ENCODE assay signal across 13 cellular contexts in genomic region chr2:25794544-25795276, GRCh38.
DNase-seq lines count a peak whose midpoint lies in the region; ATAC-seq lines count a peak whose summit lies in the region.
"Had no signal": no experiment of that assay in that cellular context is flagged by ENCODE, and none has a peak within 500 bp of the region (broad histone marks: within the 10 kb centered on the region; RNA-seq: fewer than 3 reads in every experiment).

No MANE protein-coding gene starts in this region.

- 97% methylated on average over 3 of the region's 4 CpGs for WGBS in mesenchymal stem cell

- no peaks in the 10 kb centered on the region for H3K27me3 ChIP-seq in BLaER1
- H3K27me3 ChIP-seq in mesenchymal stem cell (ENCODE audit: control insufficient read depth in 1 of 2, insufficient read depth in 1 of 2, low read length in 2 of 2): no peaks in the 10 kb centered on the region
- H3K27me3 ChIP-seq: MG63 had no signal

- H3K79me1 ChIP-seq in mesenchymal stem cell (replicated peaks; ENCODE audit: low read length, poor library complexity, severe bottlenecking): peaks cover 23% of the 10 kb centered on the region

- H3K9me3 Mint-ChIP-seq in activated naive CD4-positive, alpha-beta T cell treated with anti-CD3 and anti-CD28 coated beads, Interleukin-2, amount 10 ng/mL, durations not matched to agents 7 days and 5 days: no peaks in the 10 kb centered on the region

- H2BK120ac ChIP-seq in mesenchymal stem cell (ENCODE audit: low read depth, low read length): no peak overlapping the region

- no peak overlapping the region for H2BK12ac ChIP-seq in mesenchymal stem cell (ENCODE audit: low read length in 2 of 2)

- H3K36me3 Mint-ChIP-seq in activated naive CD4-positive, alpha-beta T cell treated with anti-CD3 and anti-CD28 coated beads, Interleukin-2, amount 10 ng/mL, durations not matched to agents 7 days and 5 days: peaks cover 66% of the 10 kb centered on the region

- H3K4me3 ChIP-seq in BLaER1: no peak overlapping the region
- H3K4me3 ChIP-seq in mesenchymal stem cell (ENCODE audit: insufficient read depth in 1 of 2, low read depth in 1 of 2, low read length in 2 of 2): no peak overlapping the region
- H3K4me3 ChIP-seq: MG63 had no signal

- peaks cover 61% of the 10 kb centered on the region for H3K36me3 ChIP-seq in BLaER1
- H3K36me3 ChIP-seq in mesenchymal stem cell (ENCODE audit: control insufficient read depth in 1 of 2, insufficient read depth in 2 of 2, low read depth in 1 of 2, low read length in 2 of 2): peaks cover 9 to 53% of the 10 kb centered on the region in 2 experiments

- H2BK5ac ChIP-seq in mesenchymal stem cell (ENCODE audit: low read depth, low read length, poor library complexity, severe bottlenecking): no peak overlapping the region

- no peak overlapping the region for H2AFZ ChIP-seq in mesenchymal stem cell (ENCODE audit: low read depth, low read length)

- H3K9me3 ChIP-seq in BLaER1: no peaks in the 10 kb centered on the region
- H3K9me3 ChIP-seq in mesenchymal stem cell (ENCODE audit: control insufficient read depth, low read length): no peaks in the 10 kb centered on the region
- H3K9me3 ChIP-seq: MG63 had no signal

- no peak overlapping the region for H4K8ac ChIP-seq in mesenchymal stem cell (ENCODE audit: low read length)

- H4K20me1 ChIP-seq in BLaER1: no peaks in the 10 kb centered on the region; the same call in 1 of the 2 replicates

- no peak overlapping the region for H4K91ac ChIP-seq in mesenchymal stem cell (ENCODE audit: low read length)

- H3K4me2 ChIP-seq in BLaER1 (peak overlapping the region; percentile 57), mesenchymal stem cell (ENCODE audit: low read length, poor library complexity, severe bottlenecking) (no peak overlapping the region)

- H3K4me3 Mint-ChIP-seq in activated naive CD4-positive, alpha-beta T cell treated with anti-CD3 and anti-CD28 coated beads, Interleukin-2, amount 10 ng/mL, durations not matched to agents 7 days and 5 days: peak overlapping the region; percentile 76

- no peak overlapping the region for H3K4ac ChIP-seq in mesenchymal stem cell (ENCODE audit: low read depth in 1 of 2, low read length in 2 of 2)

- no peaks in the 10 kb centered on the region for H3K27me3 Mint-ChIP-seq in activated naive CD4-positive, alpha-beta T cell treated with anti-CD3 and anti-CD28 coated beads, Interleukin-2, amount 10 ng/mL, durations not matched to agents 7 days and 5 days

- H3K4me1 ChIP-seq in BLaER1: peaks cover 20% of the 10 kb centered on the region
- H3K4me1 ChIP-seq in mesenchymal stem cell (ENCODE audit: control insufficient read depth, insufficient read depth, low read depth, low read length): no peaks in the 10 kb centered on the region

- DNase-seq in activated naive CD4-positive, alpha-beta T cell treated with anti-CD3 and anti-CD28 coated beads, Interleukin-2, amount 10 ng/mL, durations not matched to agents 7 days and 5 days: no peak
- no peak for DNase-seq in SKM-1 (lab: John Stamatoyannopoulos, UW; ENCODE audit: unreplicated experiment)
- DNase-seq in mesenchymal stem cell: no peak
- no peak for DNase-seq in HT-29 (ENCODE audit: low spot score)
- DNase-seq in DMS 273 treated with DMSO at 0.1 percent for 48 hours (lab: John Stamatoyannopoulos, UW): no peak
- DNase-seq: Calu3, erythroblast, left ventricle myocardium superior, MG63, trophoblast cell had no signal

- H2BK15ac ChIP-seq in mesenchymal stem cell (ENCODE audit: low read depth, poor library complexity, severe bottlenecking): no peak overlapping the region

- H3K9ac ChIP-seq in BLaER1: no peak overlapping the region
- H3K9ac ChIP-seq in mesenchymal stem cell (ENCODE audit: low read length): no peak overlapping the region

- H3K4me1 Mint-ChIP-seq in activated naive CD4-positive, alpha-beta T cell treated with anti-CD3 and anti-CD28 coated beads, Interleukin-2, amount 10 ng/mL, durations not matched to agents 7 days and 5 days: peaks cover 78% of the 10 kb centered on the region

- no peak overlapping the region for H3K23ac ChIP-seq in mesenchymal stem cell (ENCODE audit: low read length in 2 of 2)

- CTCF ChIA-PET in activated naive CD4-positive, alpha-beta T cell treated with anti-CD3 and anti-CD28 coated beads, Interleukin-2, amount 10 ng/mL, durations not matched to agents 7 days and 5 days (lab: Charles Lee): interaction anchor here (1.4 to 1.6 kb wide), 2 partner anchors 23 to 30 kb away, joined by 3 to 5 read pairs; no protein-coding TSS in a partner anchor

- no peak overlapping the region for H2AK5ac ChIP-seq in mesenchymal stem cell (ENCODE audit: low read length, severe bottlenecking)

- no peak overlapping the region for H3K14ac ChIP-seq in mesenchymal stem cell (ENCODE audit: low read length in 2 of 2)

- no peak overlapping the region for H3K18ac ChIP-seq in mesenchymal stem cell (ENCODE audit: low read depth in 1 of 2, low read length in 2 of 2)

- ATAC-seq in GM18520 (IDR thresholded peaks at IDR 0.05; ENCODE audit: unreplicated experiment): peak; percentile 46
- peak; percentile 83 for ATAC-seq in HG03378 (IDR thresholded peaks at IDR 0.05; ENCODE audit: unreplicated experiment)
- ATAC-seq: left ventricle myocardium superior had no signal

- H3K27ac Mint-ChIP-seq in activated naive CD4-positive, alpha-beta T cell treated with anti-CD3 and anti-CD28 coated beads, Interleukin-2, amount 10 ng/mL, durations not matched to agents 7 days and 5 days: peak overlapping the region; percentile 94

- H3K27ac ChIP-seq in BLaER1 (no peak overlapping the region), mesenchymal stem cell (ENCODE audit: low read length, poor library complexity, severe bottlenecking) (no peak overlapping the region)
